ENCODE assay signal across 2 cellular contexts in the genomic region with DNA sequence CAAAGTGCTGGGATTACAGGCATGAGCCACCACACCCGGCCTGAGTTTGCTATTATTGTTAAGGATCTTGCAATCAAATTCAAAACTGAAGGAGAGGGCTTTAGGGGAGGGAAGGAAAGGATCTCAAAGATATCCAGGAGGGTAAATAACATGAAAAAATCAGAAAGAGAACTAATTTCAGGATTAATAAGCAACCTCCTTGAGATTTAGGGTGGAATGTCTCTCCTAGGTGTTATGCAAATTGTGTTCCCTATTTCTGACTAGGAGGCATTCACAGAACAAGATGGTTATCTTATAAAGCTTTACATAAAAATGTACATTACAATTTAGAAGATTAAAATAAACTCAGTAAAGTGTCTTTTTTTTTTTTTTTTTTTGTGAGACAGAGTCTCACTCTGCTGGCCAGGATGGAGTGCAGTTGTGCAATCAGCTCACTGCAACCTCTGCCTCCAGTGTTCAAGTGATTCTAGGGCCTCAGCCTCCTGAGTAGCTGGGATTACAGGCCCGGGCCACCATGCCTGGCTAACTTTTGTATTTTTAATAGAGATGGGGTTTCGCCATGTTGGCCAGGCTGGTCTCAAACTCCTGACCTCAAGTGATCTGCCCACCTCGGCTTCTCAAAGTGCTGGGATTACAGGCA.
A peak's percentile ranks its signal among the peaks of the same experiment; 100 is the strongest.
TF ChIP-seq lines count a peak whose summit lies in the region.

No MANE protein-coding gene starts in this region.

TF ChIP-seq in K562, 482 proteins besides CTCF, POLR2A, EP300 and RAD21 (continued from another document):
- TF ChIP-seq MAZ (CRISPR knock-in tag; conservative IDR thresholded peaks at IDR 0.05 in 1 of 2, IDR thresholded peaks at IDR 0.05 in 1 of 2): no peak

TF ChIP-seq in HepG2, 621 proteins besides CTCF, POLR2A, EP300 and RAD21 (continued from another document):
- TF ChIP-seq CAMTA2 (CRISPR knock-in tag; IDR thresholded peaks at IDR 0.05; ENCODE audit: borderline replicate concordance) (no peak), CEBPG (CRISPR knock-in tag; IDR thresholded peaks at IDR 0.05) (0 out of 2 replicates have a peak, but pooled peaks have one; percentile 43), MAF1 (CRISPR knock-in tag; IDR thresholded peaks at IDR 0.05; ENCODE audit: borderline replicate concordance) (no peak), PRPF4 (IDR thresholded peaks at IDR 0.05; ENCODE audit: low read depth, low read length, poor library complexity, severe bottlenecking) (no peak), ZNF781 (CRISPR knock-in tag; IDR thresholded peaks at IDR 0.05; ENCODE audit: borderline replicate concordance, not compliant biosample characterization) (no peak), ZBTB42 (CRISPR knock-in tag; IDR thresholded peaks at IDR 0.05) (no peak), SYNCRIP (IDR thresholded peaks at IDR 0.05; ENCODE audit: insufficient read depth, low read depth, low read length) (no peak), CEBPB (IDR thresholded peaks at IDR 0.05; ENCODE audit: borderline replicate concordance, low read depth, low read length) (0 out of 2 replicates have a peak, but pooled peaks have one; percentile 15)
